33 cellular contexts compared by ENCODE assay signal in genomic region chr9:14812806-14813205, GRCh38.
DNase-seq lines count a peak whose midpoint lies in the region; ATAC-seq, FAIRE-seq and TF ChIP-seq lines count a peak whose summit lies in the region.
"Had no signal": no experiment of that assay in that cellular context is flagged by ENCODE, and none has a peak within 500 bp of the region (broad histone marks: within the 10 kb centered on the region; RNA-seq: fewer than 3 reads in every experiment).

No MANE protein-coding gene starts in this region.

- BruUV-seq in GM12878 (replicated peaks; lab: Mats Ljungman, UMichigan) = no TSS peak

- H3K27me3 Mint-ChIP-seq in activated T-cell treated with anti-CD3 and anti-CD28 coated beads, Interleukin-2, amount 50 U/mL, for 72 hours (ENCODE audit: low read depth) = peaks cover 6% of the 10 kb centered on the region
- no peaks in the 10 kb centered on the region for H3K27me3 Mint-ChIP-seq in T-helper 2 cell treated with Interferon-gamma antibody and Interleukin-4, amounts not matched to agents 5 μg/mL and 100 μg/mL, for 36 hours (ENCODE audit: low read depth)

- H3K4me1 ChIP-seq in GM12878 (ENCODE audit: control insufficient read depth, insufficient read depth, low read length) (no peaks in the 10 kb centered on the region), skeletal muscle satellite cell (ENCODE audit: control insufficient read depth, insufficient read depth, low read length) (peaks cover 18% of the 10 kb centered on the region), breast epithelium (no peaks in the 10 kb centered on the region)
- H3K4me1 ChIP-seq: A549, psoas muscle had no signal

- POLR2A ChIA-PET in GM12878 (lab: Charles Lee) = no interaction called here

- H3K4me1 Mint-ChIP-seq in activated T-cell treated with anti-CD3 and anti-CD28 coated beads, Interleukin-2, amount 50 U/mL, for 72 hours (ENCODE audit: low read depth) = no peaks in the 10 kb centered on the region
- no peaks in the 10 kb centered on the region for H3K4me1 Mint-ChIP-seq in T-helper 2 cell treated with Interferon-gamma antibody and Interleukin-4, amounts not matched to agents 5 μg/mL and 100 μg/mL, for 36 hours (ENCODE audit: low read depth)
- H3K4me1 Mint-ChIP-seq: stimulated activated effector memory CD8-positive, alpha-beta T cell treated with anti-CD3 and anti-CD28 coated beads, Interleukin-12 subunit alpha, Interleukin-12 subunit beta, amount 100 ng/mL, for 72 hours had no signal

- SMC1A ChIA-PET in GM12878 (lab: Charles Lee; ENCODE audit: uncharacterized antibody, unreplicated experiment) = no interaction called here

- ATAC-seq in activated T-cell treated with anti-CD3 and anti-CD28 coated beads, Interleukin-2, amount 50 U/mL, for 72 hours (replicated peaks in 1 of 2) = peak; percentile 36 to 62
- ATAC-seq in GM12878 = no peak
- ATAC-seq: A549; psoas muscle; Right ventricle myocardium inferior; stimulated activated effector memory CD8-positive, alpha-beta T cell treated with anti-CD3 and anti-CD28 coated beads, Interleukin-12 subunit alpha, Interleukin-12 subunit beta, amount 100 ng/mL, for 72 hours had no signal

- no peak for TF ChIP-seq EP300 in GM12878 (IDR thresholded peaks at IDR 0.05; ENCODE audit: borderline replicate concordance in 1 of 2, control insufficient read depth in 1 of 2, low read depth in 2 of 2, low read length in 2 of 2)

- H3K9me3 ChIP-seq in GM12878 (replicated peaks; ENCODE audit: control insufficient read depth, insufficient read depth, low read length) = no peaks in the 10 kb centered on the region
- H3K9me3 ChIP-seq in skeletal muscle satellite cell (replicated peaks; ENCODE audit: low read length) = no peaks in the 10 kb centered on the region
- no peaks in the 10 kb centered on the region for H3K9me3 ChIP-seq in breast epithelium
- H3K9me3 ChIP-seq: A549, neutrophil, psoas muscle, tibial nerve had no signal

- H3K27me3 ChIP-seq in GM12878 (replicated peaks in 1 of 2; ENCODE audit: control insufficient read depth in 2 of 2, insufficient read depth in 2 of 2, low read length in 1 of 2) (no peaks in the 10 kb centered on the region; a peak in 1 of 4 replicates), skeletal muscle satellite cell (ENCODE audit: control insufficient read depth, insufficient read depth, low read length) (no peaks in the 10 kb centered on the region), breast epithelium (no peaks in the 10 kb centered on the region)
- H3K27me3 ChIP-seq: neutrophil, tibial nerve had no signal

- H2AFZ ChIP-seq in GM12878 (ENCODE audit: control insufficient read depth, low read depth, low read length) = no peak overlapping the region

- 64% methylated on average over 6 of the region's 6 CpGs for WGBS in GM12878 (ENCODE audit: insufficient coverage, insufficient replicate concordance, low lambda C conversion rate, missing lambda C conversion rate)

- H3K9me3 Mint-ChIP-seq in activated T-cell treated with anti-CD3 and anti-CD28 coated beads, Interleukin-2, amount 50 U/mL, for 72 hours = peaks cover 0 to 2% of the 10 kb centered on the region in 2 donors
- H3K9me3 Mint-ChIP-seq in T-helper 2 cell treated with Interferon-gamma antibody and Interleukin-4, amounts not matched to agents 5 μg/mL and 100 μg/mL, for 36 hours = no peaks in the 10 kb centered on the region
- H3K9me3 Mint-ChIP-seq: stimulated activated effector memory CD8-positive, alpha-beta T cell treated with anti-CD3 and anti-CD28 coated beads, Interleukin-12 subunit alpha, Interleukin-12 subunit beta, amount 100 ng/mL, for 72 hours had no signal

- TF ChIP-seq RAD21 in GM12878 (IDR thresholded peaks at IDR 0.05; ENCODE audit: insufficient read depth, low read depth, low read length) = no peak

- intact Hi-C loops in GM12878 (cut with micrococcal nuclease; ENCODE audit: unreplicated experiment) (no loop called here), breast epithelium (cut with DNase I; ENCODE audit: low total_unique reads) (no loop called here)

- FAIRE-seq in GM12878 (lab: Jason Lieb, UNC) = no peak
- FAIRE-seq: A549 had no signal

- no peaks in the 10 kb centered on the region for H4K20me1 ChIP-seq in GM12878 (ENCODE audit: control insufficient read depth, insufficient read depth)

- in situ Hi-C loops in GM12878 (cut with MboI) = no loop called here

- RAD21 ChIA-PET in GM12878 (lab: Charles Lee; ENCODE audit: unreplicated experiment) = no interaction called here

- H3K79me2 ChIP-seq in GM12878 (ENCODE audit: control insufficient read depth, insufficient read depth, low read length) = no peaks in the 10 kb centered on the region

- H3K36me3 Mint-ChIP-seq in activated T-cell treated with anti-CD3 and anti-CD28 coated beads, Interleukin-2, amount 50 U/mL, for 72 hours (ENCODE audit: insufficient read depth in 2 of 2) = peaks cover 0 to 1% of the 10 kb centered on the region in 2 donors
- H3K36me3 Mint-ChIP-seq in T-helper 2 cell treated with Interferon-gamma antibody and Interleukin-4, amounts not matched to agents 5 μg/mL and 100 μg/mL, for 36 hours (ENCODE audit: low read depth) = no peaks in the 10 kb centered on the region
- H3K36me3 Mint-ChIP-seq: stimulated activated effector memory CD8-positive, alpha-beta T cell treated with anti-CD3 and anti-CD28 coated beads, Interleukin-12 subunit alpha, Interleukin-12 subunit beta, amount 100 ng/mL, for 72 hours had no signal

- no peak for TF ChIP-seq CTCF in GM12878 (IDR thresholded peaks at IDR 0.05 in 2 of 3, conservative IDR thresholded peaks at IDR 0.05 in 1 of 3; ENCODE audit: control insufficient read depth in 2 of 3, extremely low read depth in 1 of 3, insufficient read depth in 1 of 3, low read depth in 3 of 3, low read length in 3 of 3)
- TF ChIP-seq CTCF in breast epithelium (IDR thresholded peaks at IDR 0.05) = no peak

- no peak overlapping the region for H3K4me3 ChIP-seq in GM12878
- peak overlapping the region; percentile 57 for H3K4me3 ChIP-seq in skeletal muscle satellite cell (ENCODE audit: low read length)
- no peak overlapping the region for H3K4me3 ChIP-seq in breast epithelium
- H3K4me3 ChIP-seq: A549, tibial nerve had no signal

- no peak overlapping the region for H3K27ac Mint-ChIP-seq in activated T-cell treated with anti-CD3 and anti-CD28 coated beads, Interleukin-2, amount 50 U/mL, for 72 hours
- H3K27ac Mint-ChIP-seq in T-helper 2 cell treated with Interferon-gamma antibody and Interleukin-4, amounts not matched to agents 5 μg/mL and 100 μg/mL, for 36 hours = no peak overlapping the region
- H3K27ac Mint-ChIP-seq: H9; stimulated activated effector memory CD8-positive, alpha-beta T cell treated with anti-CD3 and anti-CD28 coated beads, Interleukin-12 subunit alpha, Interleukin-12 subunit beta, amount 100 ng/mL, for 72 hours had no signal

- H3K36me3 ChIP-seq in GM12878 (ENCODE audit: control insufficient read depth in 2 of 2, insufficient read depth in 2 of 2, low read length in 1 of 2) (no peaks in the 10 kb centered on the region), skeletal muscle satellite cell (ENCODE audit: insufficient read depth, low read length) (no peaks in the 10 kb centered on the region), breast epithelium (no peaks in the 10 kb centered on the region)
- H3K36me3 ChIP-seq: neutrophil, tibial nerve had no signal

- H3K4me2 ChIP-seq in GM12878 (ENCODE audit: control insufficient read depth, insufficient read depth) = no peak overlapping the region
- peak overlapping the region; percentile 77 for H3K4me2 ChIP-seq in skeletal muscle satellite cell (ENCODE audit: low read length)
- H3K4me2 ChIP-seq: A549 had no signal

- TF ChIP-seq POLR2A in GM12878 (IDR thresholded peaks at IDR 0.05; ENCODE audit: low read depth, low read length) = no peak
- TF ChIP-seq POLR2A in breast epithelium (IDR thresholded peaks at IDR 0.05) = no peak

- H3K9ac ChIP-seq in GM12878 (ENCODE audit: control insufficient read depth, insufficient read depth, low read length) (no peak overlapping the region), skeletal muscle satellite cell (ENCODE audit: low read depth, low read length) (peak overlapping the region; percentile 50)

- CTCF ChIA-PET in GM12878 (lab: Yijun Ruan, JAX) = no interaction called here

- DNase-seq in activated T-cell treated with anti-CD3 and anti-CD28 coated beads, Interleukin-2, amount 50 U/mL, for 72 hours = no peak
- no peak for DNase-seq in activated T-cell treated with anti-CD3 and anti-CD28 coated beads, Interleukin-2, amount 50 U/mL, for 1 hour
- DNase-seq in M059J (ENCODE audit: low read depth) (peak; percentile 54), GM12878 (ENCODE audit: low read depth, low spot score) (no peak), nucleus accumbens (lab: John Stamatoyannopoulos, UW) (no peak), breast epithelium (ENCODE audit: low spot score in 2 of 2) (no peak)
- DNase-seq in T-helper 2 cell treated with Interferon-gamma antibody and Interleukin-4, amounts not matched to agents 5 μg/mL and 100 μg/mL, for 36 hours (ENCODE audit: low spot score) = no peak
- DNase-seq: activated CD4-positive, alpha-beta T cell treated with anti-CD3 and anti-CD28 coated beads for 48 hours; activated CD8-positive, alpha-beta memory T cell treated with anti-CD3 and anti-CD28 coated beads for 24 hours; activated effector memory CD4-positive, alpha-beta T cell treated with anti-CD3 and anti-CD28 coated beads, Interleukin-2, amount 50 U/mL, for 16 hours; activated T-cell treated with anti-CD3 and anti-CD28 coated beads for 4 hours; central memory CD4-positive, alpha-beta T cell; cortex of kidney; effector memory CD4-positive, alpha-beta T cell; H9; hypothalamus; Karpas-422; mesenchymal stem cell; MV-4-11; NCI-H1436; NCI-H2081 treated with DMSO at 0.1 percent for 48 hours; NCI-H2227 treated with DMSO at 0.1 percent for 48 hours; NCI-H526 treated with DMSO at 0.1 percent for 48 hours; NK-92 treated with Interleukin-12 subunit alpha and Interleukin-12 subunit beta, amount 100 ng/mL, for 24 hours; psoas muscle; stimulated activated CD4-positive, alpha-beta T cell treated with anti-CD3 and anti-CD28 coated beads, Interleukin-15, amount 100 ng/mL, for 24 hours had no signal

- H3K27ac ChIP-seq in GM12878 (ENCODE audit: control insufficient read depth, insufficient read depth) (no peak overlapping the region), breast epithelium (no peak overlapping the region)
- H3K27ac ChIP-seq: A549, epithelial cell of prostate, neutrophil, psoas muscle had no signal

- no peak overlapping the region for H3K4me3 Mint-ChIP-seq in activated T-cell treated with anti-CD3 and anti-CD28 coated beads, Interleukin-2, amount 50 U/mL, for 72 hours
- H3K4me3 Mint-ChIP-seq in T-helper 2 cell treated with Interferon-gamma antibody and Interleukin-4, amounts not matched to agents 5 μg/mL and 100 μg/mL, for 36 hours = no peak overlapping the region
- H3K4me3 Mint-ChIP-seq: H9; stimulated activated effector memory CD8-positive, alpha-beta T cell treated with anti-CD3 and anti-CD28 coated beads, Interleukin-12 subunit alpha, Interleukin-12 subunit beta, amount 100 ng/mL, for 72 hours had no signal

TF ChIP-seq in GM12878, 131 proteins besides CTCF, POLR2A, EP300 and RAD21 (continues in another document):
- TF ChIP-seq ZNF24 (IDR thresholded peaks at IDR 0.05) = no peak
